In genomic region chr5:138490648-138491283, GRCh38 we compare ENCODE assay signal across 1 cellular context.
A peak's percentile ranks its signal among the peaks of the same experiment; 100 is the strongest.
TF ChIP-seq lines count a peak whose summit lies in the region.

No MANE protein-coding gene starts in this region.

TF ChIP-seq in HepG2, 621 proteins besides CTCF, POLR2A, EP300 and RAD21:
- no peak for TF ChIP-seq MTF2 (CRISPR knock-in tag; IDR thresholded peaks at IDR 0.05; ENCODE audit: borderline replicate concordance)
- no peak for TF ChIP-seq ARHGAP35 (CRISPR knock-in tag; IDR thresholded peaks at IDR 0.05; ENCODE audit: borderline replicate concordance)
- no peak for TF ChIP-seq NFIC (IDR thresholded peaks at IDR 0.05; ENCODE audit: low read length)
- TF ChIP-seq ZBTB40 (IDR thresholded peaks at IDR 0.05) = no peak
- 0 out of 2 replicates have a peak, but pooled peaks have one; percentile 28 for TF ChIP-seq ZBTB40 (CRISPR knock-in tag; IDR thresholded peaks at IDR 0.05)
- TF ChIP-seq ZNF891 (CRISPR knock-in tag; IDR thresholded peaks at IDR 0.05) = 0 out of 2 replicates have a peak, but pooled peaks have one; percentile 7
- 0 out of 2 replicates have a peak, but pooled peaks have one; percentile 25 for TF ChIP-seq ZNF512B (CRISPR knock-in tag; IDR thresholded peaks at IDR 0.05; ENCODE audit: borderline replicate concordance)
- no peak for TF ChIP-seq ZNF276 (CRISPR knock-in tag; IDR thresholded peaks at IDR 0.05; ENCODE audit: low read depth)
- TF ChIP-seq ZNF784 (CRISPR knock-in tag; IDR thresholded peaks at IDR 0.05; ENCODE audit: borderline replicate concordance) = no peak
- TF ChIP-seq SIN3A (IDR thresholded peaks at IDR 0.05; ENCODE audit: borderline replicate concordance, low read depth, low read length) = no peak
- TF ChIP-seq ZFP90 (CRISPR knock-in tag; IDR thresholded peaks at IDR 0.05; ENCODE audit: borderline replicate concordance) = 0 out of 2 replicates have a peak, but pooled peaks have one; percentile 8
- no peak for TF ChIP-seq MAFK (conservative IDR thresholded peaks at IDR 0.05 in 1 of 2, IDR thresholded peaks at IDR 0.05 in 1 of 2; ENCODE audit: low read length in 2 of 2)
- TF ChIP-seq ELF3 (CRISPR knock-in tag; IDR thresholded peaks at IDR 0.05) = no peak
- TF ChIP-seq ZNF589 (CRISPR knock-in tag; conservative IDR thresholded peaks at IDR 0.05) = no peak
- TF ChIP-seq SALL1 (CRISPR knock-in tag; IDR thresholded peaks at IDR 0.05) = 0 out of 2 replicates have a peak, but pooled peaks have one; percentile 12
- TF ChIP-seq MYC (CRISPR knock-in tag; IDR thresholded peaks at IDR 0.05; ENCODE audit: borderline replicate concordance) = 0 out of 2 replicates have a peak, but pooled peaks have one; percentile 33
